9 cellular contexts compared by ENCODE assay signal in genomic region chr2:42360890-42361727, GRCh38. TPM values are rescaled to one million over a fixed set of nuclear protein-coding genes. Genes with fewer than 3 reads are reported as not detected.
A peak's percentile ranks its signal among the peaks of the same experiment; 100 is the strongest.
DNase-seq lines count a peak whose midpoint lies in the region; ATAC-seq, FAIRE-seq and TF ChIP-seq lines count a peak whose summit lies in the region.
"Had no signal": no experiment of that assay in that cellular context is flagged by ENCODE, and none has a peak within 500 bp of the region (broad histone marks: within the 10 kb centered on the region; RNA-seq: fewer than 3 reads in every experiment).

COX7A2L (minus strand) TSS chr2:42361217; CDS start chr2:42361161, 56 bp downstream.

- H3K36me3 ChIP-seq in bronchial epithelial cell (ENCODE audit: control insufficient read depth, insufficient read depth, low read length) (no peaks in the 10 kb centered on the region), smooth muscle cell (ENCODE audit: low read depth) (no peaks in the 10 kb centered on the region)

- FAIRE-seq in bronchial epithelial cell (lab: Jason Lieb, UNC), result no peak
- FAIRE-seq: colon had no signal

- peak; percentile 99 for DNase-seq in AG08395 (ENCODE audit: low spot score)
- DNase-seq in NCI-H2227 treated with DMSO at 0.1 percent for 48 hours (lab: John Stamatoyannopoulos, UW), result peak; percentile 100
- peak; percentile 87 for DNase-seq in bronchial epithelial cell (ENCODE audit: low read depth)
- peak; percentile 98 for DNase-seq in iPS-NIHi11 (ENCODE audit: low spot score)
- peak; percentile 97 for DNase-seq in smooth muscle cell (lab: John Stamatoyannopoulos, UW; ENCODE audit: unreplicated experiment)

- ATAC-seq in GM18907 (IDR thresholded peaks at IDR 0.05; ENCODE audit: unreplicated experiment), result peak; percentile 92
- peak; percentile 93 for ATAC-seq in HG03159 (IDR thresholded peaks at IDR 0.05; ENCODE audit: unreplicated experiment)

- H3K4me1 ChIP-seq in smooth muscle cell (ENCODE audit: low read depth), result peaks cover 20% of the 10 kb centered on the region

- peaks cover 48% of the 10 kb centered on the region for H3K79me2 ChIP-seq in smooth muscle cell (ENCODE audit: low read depth)

- no peaks in the 10 kb centered on the region for H3F3A ChIP-seq in smooth muscle cell (ENCODE audit: low read depth)

- H4K20me1 ChIP-seq in smooth muscle cell (ENCODE audit: low read depth), result peaks cover 40% of the 10 kb centered on the region

- H3K27ac ChIP-seq in smooth muscle cell (ENCODE audit: low read depth), result peak within 1 kb of the TSS; percentile 92

- peak within 1 kb of the TSS; percentile 90 for H3K4me2 ChIP-seq in smooth muscle cell

- under 1% methylated on average over 60 of the region's 61 CpGs for WGBS in smooth muscle cell (ENCODE audit: low lambda C conversion rate)

- TF ChIP-seq CTCF in WI38 (IDR thresholded peaks at IDR 0.05; ENCODE audit: low read depth, low read length), result 0 out of 2 replicates have a peak, but pooled peaks have one; percentile 13
- peak; percentile 30 for TF ChIP-seq CTCF in bronchial epithelial cell (IDR thresholded peaks at IDR 0.05; ENCODE audit: insufficient read depth, low read length, severe bottlenecking)
- no peak for TF ChIP-seq CTCF in smooth muscle cell (IDR thresholded peaks at IDR 0.05; ENCODE audit: borderline replicate concordance, insufficient read depth, poor library complexity, severe bottlenecking)

- no peaks in the 10 kb centered on the region for H3K9me3 ChIP-seq in smooth muscle cell (replicated peaks; ENCODE audit: low read depth)

- H3K9ac ChIP-seq in smooth muscle cell (ENCODE audit: low read depth), result peak within 1 kb of the TSS; percentile 98

- no peaks in the 10 kb centered on the region for H3K27me3 ChIP-seq in bronchial epithelial cell (ENCODE audit: control insufficient read depth, insufficient read depth, low read length)
- no peaks in the 10 kb centered on the region for H3K27me3 ChIP-seq in smooth muscle cell (ENCODE audit: low read depth)

- peak within 1 kb of the TSS; percentile 98 for H3K4me3 ChIP-seq in WI38 (ENCODE audit: low read depth, low read length)
- peak within 1 kb of the TSS; percentile 98 for H3K4me3 ChIP-seq in bronchial epithelial cell (ENCODE audit: low read depth, low read length)
- peak within 1 kb of the TSS; percentile 89 for H3K4me3 ChIP-seq in smooth muscle cell

- H2AFZ ChIP-seq in smooth muscle cell (ENCODE audit: low read depth), result peak within 1 kb of the TSS; percentile 79

RNA-seq across cellular contexts. Expression of gene COX7A2L, which starts in this region (rescaled TPM):
- total RNA-seq in bronchial epithelial cell (318 and 445 TPM in 2 replicates), smooth muscle cell (145 and 177 TPM in 2 replicates)
- 89.8 and 93.3 TPM in 2 replicates for polyA plus RNA-seq in smooth muscle cell

Comparison
In these comparisons a context has a peak if more than half of its experiments do, and no peak if none do; other contexts are left out.
1. Peak in every context shown above with its lines: DNase-seq, ATAC-seq, H3K4me3 ChIP-seq and H3K27ac ChIP-seq.